Comparison of ENCODE assay signal across 17 cellular contexts in the genomic region with DNA sequence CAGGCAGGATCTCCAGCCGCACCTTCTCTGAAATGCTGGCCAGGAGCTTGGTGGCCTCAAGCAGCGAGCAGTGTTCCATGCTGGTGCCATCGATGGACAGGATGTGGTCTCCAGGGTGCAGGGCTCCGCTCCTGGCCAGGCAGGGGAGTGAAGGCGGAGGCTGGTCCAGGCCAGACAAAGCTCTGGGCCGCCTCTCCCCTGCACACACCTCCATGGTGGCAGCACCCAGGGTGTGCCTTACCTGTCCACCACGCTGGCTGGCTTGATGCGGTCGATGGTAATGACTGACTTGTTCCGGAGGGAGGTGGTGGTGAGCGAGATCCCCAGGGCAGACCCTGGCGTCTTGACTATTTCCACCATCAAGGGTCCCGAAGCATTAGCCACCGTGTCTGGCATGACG. TPM values are rescaled to one million over a fixed set of nuclear protein-coding genes. Genes with fewer than 3 reads are reported as not detected.
"Had no signal": no experiment of that assay in that cellular context is flagged by ENCODE, and none has a peak within 500 bp of the region (broad histone marks: within the 10 kb centered on the region; RNA-seq: fewer than 3 reads in every experiment).

No MANE protein-coding gene starts in this region.

- H3K4me1 ChIP-seq: breast epithelium, uterus had no signal

- H3K9me3 Mint-ChIP-seq: activated naive CD8-positive, alpha-beta T cell treated with anti-CD3 and anti-CD28 coated beads for 36 hours; activated T-cell treated with anti-CD3 and anti-CD28 coated beads, Interleukin-2, amount 50 U/mL, for 24 hours; stimulated activated naive CD8-positive, alpha-beta T cell treated with anti-CD3 and anti-CD28 coated beads, Interleukin-15, amount 100 ng/mL, for 72 hours had no signal

- H3K36me3 Mint-ChIP-seq: activated naive CD8-positive, alpha-beta T cell treated with anti-CD3 and anti-CD28 coated beads for 36 hours; naive B cell had no signal

- H3K36me3 ChIP-seq: breast epithelium, uterus had no signal

- H3K27ac Mint-ChIP-seq: activated naive CD8-positive, alpha-beta T cell treated with anti-CD3 and anti-CD28 coated beads for 36 hours; activated T-cell treated with anti-CD3 and anti-CD28 coated beads, Interleukin-2, amount 50 U/mL, for 24 hours had no signal

- H3K27ac ChIP-seq: breast epithelium, foreskin keratinocyte, skin epidermis, uterus had no signal

- H3K4me3 ChIP-seq: breast epithelium, lung, skin epidermis, uterus had no signal

- ATAC-seq: foreskin keratinocyte; stimulated activated naive CD8-positive, alpha-beta T cell treated with anti-CD3 and anti-CD28 coated beads, Interleukin-15, amount 100 ng/mL, for 72 hours had no signal

- H3K4me3 Mint-ChIP-seq: activated naive CD8-positive, alpha-beta T cell treated with anti-CD3 and anti-CD28 coated beads for 36 hours; activated T-cell treated with anti-CD3 and anti-CD28 coated beads, Interleukin-2, amount 50 U/mL, for 24 hours; naive B cell; stimulated activated naive CD8-positive, alpha-beta T cell treated with anti-CD3 and anti-CD28 coated beads, Interleukin-15, amount 100 ng/mL, for 72 hours had no signal

- H3K4me1 Mint-ChIP-seq: activated naive CD8-positive, alpha-beta T cell treated with anti-CD3 and anti-CD28 coated beads for 36 hours; naive B cell; stimulated activated naive CD8-positive, alpha-beta T cell treated with anti-CD3 and anti-CD28 coated beads, Interleukin-15, amount 100 ng/mL, for 72 hours had no signal

- H3K9me3 ChIP-seq: breast epithelium, uterus had no signal

- H3K27me3 ChIP-seq: breast epithelium, foreskin keratinocyte, uterus had no signal

- DNase-seq: activated CD4-positive, alpha-beta T cell treated with anti-CD3 and anti-CD28 coated beads, Interleukin-2, amount 50 U/mL, for 4 hours; activated CD4-positive, CD25-positive, alpha-beta regulatory T cell treated with anti-CD3 and anti-CD28 coated beads, Interleukin-2, amount 50 U/mL, for 72 hours; activated gamma-delta T cell; activated naive CD8-positive, alpha-beta T cell treated with anti-CD3 and anti-CD28 coated beads for 36 hours; activated T-cell treated with anti-CD3 and anti-CD28 coated beads, Interleukin-2, amount 50 U/mL, for 24 hours; foreskin keratinocyte; naive B cell; nucleus accumbens; stimulated activated CD4-positive, alpha-beta T cell treated with anti-CD3 and anti-CD28 coated beads, Interleukin-4, amount 100 ng/mL, for 4 hours; stimulated activated naive CD8-positive, alpha-beta T cell treated with anti-CD3 and anti-CD28 coated beads, Interleukin-15, amount 100 ng/mL, for 72 hours had no signal

RNA-seq across cellular contexts. Expression of a gene that starts 20.0 kb away (rescaled TPM):
- total RNA-seq: activated naive CD8-positive, alpha-beta T cell treated with anti-CD3 and anti-CD28 coated beads for 36 hours; kidney epithelial cell; pulmonary artery endothelial cell; T-helper 2 cell treated with Interferon-gamma antibody and Interleukin-4, amounts not matched to agents 100 ng/mL and 5 ng/mL, for 36 hours had no signal
